18 cellular contexts compared by ENCODE assay signal in genomic region chr9:25917593-25918426, GRCh38.
A peak's percentile ranks its signal among the peaks of the same experiment; 100 is the strongest.
DNase-seq lines count a peak whose midpoint lies in the region; ATAC-seq, FAIRE-seq and TF ChIP-seq lines count a peak whose summit lies in the region.
"Had no signal": no experiment of that assay in that cellular context is flagged by ENCODE, and none has a peak within 500 bp of the region (broad histone marks: within the 10 kb centered on the region; RNA-seq: fewer than 3 reads in every experiment).

No MANE protein-coding gene starts in this region.

- H3K79me2 ChIP-seq in HepG2 (ENCODE audit: insufficient read depth, low read length) (no peaks in the 10 kb centered on the region), H9 (ENCODE audit: insufficient read depth, low read length) (no peaks in the 10 kb centered on the region)

- H3K56ac ChIP-seq in H9 (ENCODE audit: insufficient read length, low read depth, low read length) = no peak overlapping the region

- H2BK12ac ChIP-seq in H9 (ENCODE audit: insufficient read length, low read depth, low read length) = no peak overlapping the region

- TF ChIP-seq POLR2A in HepG2 (IDR thresholded peaks at IDR 0.05; ENCODE audit: insufficient read depth in 1 of 2, low read depth in 2 of 2, low read length in 2 of 2) = no peak
- no peak for TF ChIP-seq POLR2A in right lobe of liver (IDR thresholded peaks at IDR 0.05)

- TF ChIP-seq RAD21 in HepG2 (CRISPR knock-in tag; IDR thresholded peaks at IDR 0.05) = no peak

- no peak overlapping the region for H2BK20ac ChIP-seq in H9 (ENCODE audit: low read depth, low read length, poor library complexity, severe bottlenecking)

- no peaks in the 10 kb centered on the region for H3K9me3 Mint-ChIP-seq in H9

- no peak overlapping the region for H4K91ac ChIP-seq in H9 (ENCODE audit: insufficient read length, low read depth, low read length)

- H3K23ac ChIP-seq in H9 (ENCODE audit: insufficient read length, low read depth, low read length) = no peak overlapping the region

- no peak overlapping the region for H2BK120ac ChIP-seq in H9 (ENCODE audit: low read depth, low read length, poor library complexity, severe bottlenecking)

- peaks cover 0 to 4% of the 10 kb centered on the region in 2 experiments; a peak in 2 of 4 replicates for H3K4me1 Mint-ChIP-seq in H9

- no peaks in the 10 kb centered on the region for H3K27me3 Mint-ChIP-seq in H9 (ENCODE audit: low read depth)

- peaks cover 20% of the 10 kb centered on the region for H3K9me3 ChIP-seq in HepG2 (ENCODE audit: low read length)
- H3K9me3 ChIP-seq in right lobe of liver = no peaks in the 10 kb centered on the region
- H3K9me3 ChIP-seq in pancreas = no peaks in the 10 kb centered on the region
- H3K9me3 ChIP-seq in H9 (ENCODE audit: control insufficient read depth, low read depth, low read length) = no peaks in the 10 kb centered on the region

- intact Hi-C loops in HepG2 (cut with micrococcal nuclease; ENCODE audit: unreplicated experiment) = no loop called here
- intact Hi-C loops in right lobe of liver (cut with DNase I) = no loop called here
- intact Hi-C loops in pancreas (cut with DNase I) = no loop called here

- no peak for TF ChIP-seq CTCF in HepG2 (CRISPR knock-in tag; IDR thresholded peaks at IDR 0.05)
- TF ChIP-seq CTCF in right lobe of liver (IDR thresholded peaks at IDR 0.05) = no peak
- no peak for TF ChIP-seq CTCF in foreskin keratinocyte (conservative IDR thresholded peaks at IDR 0.05)
- no peak for TF ChIP-seq CTCF in pancreas (IDR thresholded peaks at IDR 0.05)
- TF ChIP-seq CTCF in GM10266 (IDR thresholded peaks at IDR 0.05; ENCODE audit: control insufficient read depth, insufficient read depth, low read depth, missing control alignments) = no peak
- no peak for TF ChIP-seq CTCF in H9 (conservative IDR thresholded peaks at IDR 0.05)

- no peaks in the 10 kb centered on the region for H3K27me3 ChIP-seq in HepG2 (ENCODE audit: control insufficient read depth in 1 of 2, insufficient read depth in 2 of 2, low read length in 2 of 2)
- H3K27me3 ChIP-seq in right lobe of liver = no peaks in the 10 kb centered on the region
- no peaks in the 10 kb centered on the region for H3K27me3 ChIP-seq in foreskin keratinocyte
- H3K27me3 ChIP-seq in pancreas = no peaks in the 10 kb centered on the region
- no peaks in the 10 kb centered on the region for H3K27me3 ChIP-seq in H9 (ENCODE audit: insufficient read depth, low read length)

- H2AK5ac ChIP-seq in H9 (ENCODE audit: insufficient read length, low read length) = no peak overlapping the region

- H3K4me1 ChIP-seq in HepG2 (ENCODE audit: insufficient read depth, low read length) (no peaks in the 10 kb centered on the region), right lobe of liver (no peaks in the 10 kb centered on the region), foreskin keratinocyte (peaks cover 7% of the 10 kb centered on the region), pancreas (no peaks in the 10 kb centered on the region), H9 (ENCODE audit: insufficient read depth, low read length) (no peaks in the 10 kb centered on the region)

- no peaks in the 10 kb centered on the region for H3K79me1 ChIP-seq in H9 (ENCODE audit: insufficient read depth, low read depth, low read length, poor library complexity, severe bottlenecking)

- no peak for TF ChIP-seq EP300 in HepG2 (IDR thresholded peaks at IDR 0.05; ENCODE audit: low read depth in 2 of 2, low read length in 2 of 2)
- no peak for TF ChIP-seq EP300 in HepG2 (CRISPR knock-in tag; IDR thresholded peaks at IDR 0.05; ENCODE audit: borderline replicate concordance)

- DNase-seq in HepG2 (ENCODE audit: low spot score) = no peak
- DNase-seq in right lobe of liver = no peak
- DNase-seq in foreskin keratinocyte = peak; percentile 6 to 52
- DNase-seq in pancreas = no peak
- no peak for DNase-seq in GM10266 (ENCODE audit: extremely low spot score)
- no peak for DNase-seq in H9
- DNase-seq: 8988T, COR-L47, DMS153, NCI-H1417 treated with DMSO at 0.1 percent for 48 hours, NCI-H2029, NCI-H2171 treated with DMSO at 0.1 percent for 48 hours, SIG-M5 had no signal

- H3K4me3 ChIP-seq in HepG2 (replicated peaks in 1 of 3; ENCODE audit: insufficient read depth in 1 of 3, low read depth in 2 of 3, low read length in 3 of 3) = no peak overlapping the region
- H3K4me3 ChIP-seq in right lobe of liver = no peak overlapping the region
- H3K4me3 ChIP-seq in pancreas = no peak overlapping the region
- H3K4me3 ChIP-seq: GM12878 had no signal

- H3K9ac ChIP-seq in HepG2 (ENCODE audit: insufficient read depth, low read depth, low read length) (no peak overlapping the region), H9 (ENCODE audit: extremely low read depth, insufficient read length, low read length) (no peak overlapping the region)

- no peak overlapping the region for H3K27ac Mint-ChIP-seq in H9

- in situ Hi-C loops in HepG2 (cut with HindIII; ENCODE audit: extremely low pct_ligation_motif_present, low pct_unique_long_range_greater_than_20kb) = no loop called here

- H2AFZ ChIP-seq in HepG2 (ENCODE audit: low read length) (no peak overlapping the region), H9 (ENCODE audit: low read length) (no peak overlapping the region)

- H4K8ac ChIP-seq in H9 (replicated peaks; ENCODE audit: insufficient read length, low read depth, low read length) = no peak overlapping the region

- no peaks in the 10 kb centered on the region for H3K36me3 Mint-ChIP-seq in H9 (ENCODE audit: insufficient read depth in 1 of 3, low read depth in 3 of 3)

- H4K20me1 ChIP-seq in HepG2 (ENCODE audit: insufficient read depth, low read length) (no peaks in the 10 kb centered on the region), H9 (ENCODE audit: control insufficient read depth, insufficient read depth, insufficient read length) (no peaks in the 10 kb centered on the region)

- H3K4me2 ChIP-seq in HepG2 (ENCODE audit: low read depth, low read length) (no peak overlapping the region), H9 (ENCODE audit: insufficient read depth, insufficient read length, low read length) (no peak overlapping the region)

- H3K36me3 ChIP-seq in HepG2 (replicated peaks in 1 of 2; ENCODE audit: control insufficient read depth in 1 of 2, insufficient read depth in 2 of 2, low read length in 2 of 2) (no peaks in the 10 kb centered on the region), right lobe of liver (no peaks in the 10 kb centered on the region), pancreas (no peaks in the 10 kb centered on the region)

- no peak overlapping the region for H3K18ac ChIP-seq in H9 (ENCODE audit: insufficient read length, low read depth, low read length)

- no peak overlapping the region for H3K4ac ChIP-seq in H9 (ENCODE audit: low read depth, low read length)

- BruUV-seq in HepG2 (replicated peaks; lab: Mats Ljungman, UMichigan) = no TSS peak

- no peak overlapping the region for H2BK15ac ChIP-seq in H9 (ENCODE audit: low read depth, low read length)

- H3K4me3 Mint-ChIP-seq in H9 = no peak overlapping the region

- H4K5ac ChIP-seq in H9 (ENCODE audit: insufficient read length, low read depth, low read length) = no peak overlapping the region

- no peak overlapping the region for H2BK5ac ChIP-seq in H9 (ENCODE audit: insufficient read length, low read length)

- no peak overlapping the region for H3K27ac ChIP-seq in HepG2 (ENCODE audit: extremely low read length, insufficient read depth, low read length)
- H3K27ac ChIP-seq in right lobe of liver = no peak overlapping the region
- H3K27ac ChIP-seq in foreskin keratinocyte = no peak overlapping the region
- H3K27ac ChIP-seq in pancreas = no peak overlapping the region
- H3K27ac ChIP-seq in H9 (ENCODE audit: insufficient read length, low read depth, low read length) = no peak overlapping the region
- H3K27ac ChIP-seq: C4-2B had no signal

- POLR2A ChIA-PET in HepG2 (lab: Yijun Ruan, JAX) = no interaction called here

- CTCF ChIA-PET in HepG2 (lab: Yijun Ruan, JAX; ENCODE audit: low intra/inter-chr PET ratio, low total read pairs) = no interaction called here

- WGBS in HepG2 (ENCODE audit: low lambda C conversion rate) = 3% methylated on average over 2 of the region's 2 CpGs
- 39% methylated on average over 2 of the region's 2 CpGs for WGBS in right lobe of liver (ENCODE audit: insufficient coverage, low coverage, low lambda C conversion rate, missing lambda C conversion rate)
- 25 to 39% methylated on average over 2 of the region's 2 CpGs for WGBS in pancreas, 2 donors
- no CpG with 5 or more reads among the region's 2 CpGs for WGBS in H9 (ENCODE audit: extremely low coverage, insufficient read length, low lambda C conversion rate)

- no peak overlapping the region for H3T11ph ChIP-seq in H9 (ENCODE audit: low read length)

- no peak overlapping the region for H3K14ac ChIP-seq in H9 (ENCODE audit: insufficient read depth, low read length)

- no peaks in the 10 kb centered on the region for H3K23me2 ChIP-seq in H9 (ENCODE audit: insufficient read length, low read depth, low read length, poor library complexity, severe bottlenecking)

- ATAC-seq in HepG2 = no peak
- ATAC-seq in right lobe of liver = no peak
- ATAC-seq in SK-N-SH treated with all-trans-retinoic acid at 6 μM for 48 hours = peak; percentile 69
- peak; percentile 65 for ATAC-seq in foreskin keratinocyte
- no peak for ATAC-seq in GM21390 (IDR thresholded peaks at IDR 0.05; ENCODE audit: unreplicated experiment)
- no peak for ATAC-seq in pancreas
- ATAC-seq: GM12878 had no signal

- FAIRE-seq in HepG2 (lab: Jason Lieb, UNC) (no peak), pancreas (lab: Jason Lieb, UNC) (no peak)
- FAIRE-seq: GM12878, RCC 7860 had no signal

TF ChIP-seq in SK-N-SH treated with all-trans-retinoic acid at 6 μM for 48 hours, 23 proteins besides CTCF, POLR2A, EP300 and RAD21:
- TF ChIP-seq ESRRG (CRISPR knock-in tag; IDR thresholded peaks at IDR 0.05) = no peak
- TF ChIP-seq ARNTL (CRISPR knock-in tag; IDR thresholded peaks at IDR 0.05; ENCODE audit: borderline replicate concordance, low read depth) = no peak
- no peak for TF ChIP-seq PPARA (CRISPR knock-in tag; IDR thresholded peaks at IDR 0.05; ENCODE audit: borderline replicate concordance)
- peak; percentile 8; the same call in 1 of the 2 replicates for TF ChIP-seq ISL1 (CRISPR knock-in tag; IDR thresholded peaks at IDR 0.05)
TF ChIP-seq in SK-N-SH treated with all-trans-retinoic acid at 6 μM for 48 hours: peak in this region for 1.

Comparison
In these comparisons a context has a peak if more than half of its experiments do, and no peak if none do; other contexts are left out.
1. ATAC-seq: peak in SK-N-SH treated with all-trans-retinoic acid at 6 μM for 48 hours (single experiment) and foreskin keratinocyte (single experiment); none in HepG2 (single experiment), right lobe of liver (0 of 4), GM21390 (single experiment) and pancreas (0 of 4).
2. DNase-seq: peak in foreskin keratinocyte (2 of 2); none in HepG2 (single experiment), right lobe of liver (0 of 3), pancreas (0 of 6), GM10266 (single experiment) and H9 (single experiment).